ENCODE assay signal across 9 cellular contexts in the genomic region with DNA sequence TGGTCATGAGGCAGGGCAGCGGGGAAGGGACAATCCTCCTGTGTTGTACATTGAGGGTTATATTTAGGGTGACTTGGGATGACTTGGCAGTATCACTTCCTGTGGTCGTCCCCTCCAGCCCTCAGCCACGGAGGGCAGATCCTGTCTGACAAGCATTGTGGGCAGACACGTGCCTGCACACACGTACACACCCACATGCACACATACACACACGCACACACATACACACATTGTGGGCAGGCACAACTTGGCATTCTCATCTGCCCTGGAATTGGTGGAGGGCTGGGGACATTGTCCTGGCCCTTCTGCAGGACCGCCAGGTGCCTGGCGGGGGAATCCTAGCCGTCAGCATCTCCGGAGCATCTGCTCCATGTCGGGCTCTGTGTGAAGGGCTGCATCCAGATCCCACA. TPM values are rescaled to one million over a fixed set of nuclear protein-coding genes. Genes with fewer than 3 reads are reported as not detected.
DNase-seq lines count a peak whose midpoint lies in the region; ATAC-seq and TF ChIP-seq lines count a peak whose summit lies in the region.
"Had no signal": no experiment of that assay in that cellular context is flagged by ENCODE, and none has a peak within 500 bp of the region (broad histone marks: within the 10 kb centered on the region; RNA-seq: fewer than 3 reads in every experiment).

No MANE protein-coding gene starts in this region.

- peaks cover 0 to 50% (median 18%) of the 10 kb centered on the region in 4 donors for H3K4me1 ChIP-seq in right lobe of liver
- H3K4me1 ChIP-seq in tibial nerve = peaks cover 0 to 32% (median 21%) of the 10 kb centered on the region in 4 donors

- no peaks in the 10 kb centered on the region for H3K9me3 ChIP-seq in right lobe of liver
- H3K9me3 ChIP-seq in tibial nerve = no peaks in the 10 kb centered on the region
- H3K9me3 ChIP-seq: SJSA1 had no signal

- H3K36me3 Mint-ChIP-seq in activated CD8-positive, alpha-beta T cell treated with anti-CD3 and anti-CD28 coated beads, Interleukin-2, amount 10 ng/mL, durations not matched to agents 7 days and 5 days (ENCODE audit: low read depth) = peaks cover 30% of the 10 kb centered on the region

- peak in 1 of 2 donors; percentile 66 for TF ChIP-seq EP300 in tibial nerve (IDR thresholded peaks at IDR 0.05)

- no peak for TF ChIP-seq POLR2A in right lobe of liver (IDR thresholded peaks at IDR 0.05)
- no peak for TF ChIP-seq POLR2A in tibial nerve (IDR thresholded peaks at IDR 0.05)

- no peaks in the 10 kb centered on the region for H3K9me3 Mint-ChIP-seq in activated CD8-positive, alpha-beta T cell treated with anti-CD3 and anti-CD28 coated beads, Interleukin-2, amount 10 ng/mL, durations not matched to agents 7 days and 5 days (ENCODE audit: insufficient read depth)

- WGBS in right lobe of liver (ENCODE audit: insufficient coverage, low coverage, low lambda C conversion rate, missing lambda C conversion rate) = no CpG with 5 or more reads among the region's 11 CpGs
- 63 to 88% methylated on average over 6 to 10 of the region's 11 CpGs for WGBS in tibial nerve, 2 donors

- H3K27me3 ChIP-seq in right lobe of liver = no peaks in the 10 kb centered on the region
- no peaks in the 10 kb centered on the region for H3K27me3 ChIP-seq in tibial nerve
- H3K27me3 ChIP-seq: SJSA1 had no signal

- H3K4me1 Mint-ChIP-seq in activated CD8-positive, alpha-beta T cell treated with anti-CD3 and anti-CD28 coated beads, Interleukin-2, amount 10 ng/mL, durations not matched to agents 7 days and 5 days (ENCODE audit: low read depth) = peaks cover 22% of the 10 kb centered on the region

- CTCF ChIA-PET in activated CD8-positive, alpha-beta T cell treated with anti-CD3 and anti-CD28 coated beads, Interleukin-2, amount 10 ng/mL, durations not matched to agents 7 days and 5 days (lab: Charles Lee) = interaction anchor here (1.6 kb wide), 1 partner anchor 9 kb away, joined by 6 read pairs; no protein-coding TSS in a partner anchor

- POLR2A ChIA-PET in activated CD8-positive, alpha-beta T cell treated with anti-CD3 and anti-CD28 coated beads, Interleukin-2, amount 10 ng/mL, durations not matched to agents 7 days and 5 days (lab: Charles Lee) = no interaction called here

- H3K4me3 Mint-ChIP-seq in activated CD8-positive, alpha-beta T cell treated with anti-CD3 and anti-CD28 coated beads, Interleukin-2, amount 10 ng/mL, durations not matched to agents 7 days and 5 days = no peak overlapping the region

- H3K27me3 Mint-ChIP-seq in activated CD8-positive, alpha-beta T cell treated with anti-CD3 and anti-CD28 coated beads, Interleukin-2, amount 10 ng/mL, durations not matched to agents 7 days and 5 days (ENCODE audit: low read depth) = no peaks in the 10 kb centered on the region

- intact Hi-C loops in right lobe of liver (cut with DNase I) = loop anchor here in 1 of 2 donors (10.0 kb wide), 1 partner anchor 86 kb away; no protein-coding TSS in a partner anchor

- no peak for ATAC-seq in activated CD8-positive, alpha-beta T cell treated with anti-CD3 and anti-CD28 coated beads, Interleukin-2, amount 10 ng/mL, durations not matched to agents 7 days and 5 days
- peak; percentile 3 to 29 (median 26) for ATAC-seq in right lobe of liver
- no peak for ATAC-seq in GM19452 (IDR thresholded peaks at IDR 0.05; ENCODE audit: unreplicated experiment)
- ATAC-seq in HG03354 (IDR thresholded peaks at IDR 0.05; ENCODE audit: poor library complexity, severe bottlenecking, unreplicated experiment) = no peak

- peak overlapping the region; percentile 87 for H3K27ac Mint-ChIP-seq in activated CD8-positive, alpha-beta T cell treated with anti-CD3 and anti-CD28 coated beads, Interleukin-2, amount 10 ng/mL, durations not matched to agents 7 days and 5 days

- H3K27ac ChIP-seq in right lobe of liver = peak overlapping the region; percentile 54 to 74 (median 68)
- peak overlapping the region in 3 of 4 donors; percentile 26 to 62 (median 28) for H3K27ac ChIP-seq in tibial nerve
- H3K27ac ChIP-seq: SJSA1 had no signal

- no peaks in the 10 kb centered on the region for H3K36me3 ChIP-seq in right lobe of liver
- H3K36me3 ChIP-seq in tibial nerve = peaks cover 0 to 5% (median 0%) of the 10 kb centered on the region in 3 donors

- H3K4me3 ChIP-seq in right lobe of liver (no peak overlapping the region), tibial nerve (no peak overlapping the region)
- H3K4me3 ChIP-seq: SJSA1 had no signal

- TF ChIP-seq CTCF in right lobe of liver (IDR thresholded peaks at IDR 0.05) = no peak
- TF ChIP-seq CTCF in tibial nerve (IDR thresholded peaks at IDR 0.05) = no peak

- DNase-seq in activated T-cell treated with anti-CD3 and anti-CD28 coated beads for 48 hours (ENCODE audit: low read depth) = peak; percentile 58
- no peak for DNase-seq in activated T-cell treated with anti-CD3 and anti-CD28 coated beads for 4 hours
- peak; percentile 58 for DNase-seq in activated CD8-positive, alpha-beta T cell treated with anti-CD3 and anti-CD28 coated beads, Interleukin-2, amount 10 ng/mL, durations not matched to agents 7 days and 5 days
- peak in 2 of 3 donors; percentile 66 to 74 for DNase-seq in right lobe of liver
- peak; percentile 28 to 41 for DNase-seq in tibial nerve (ENCODE audit: low spot score in 2 of 2)
- no peak for DNase-seq in globus pallidus (ENCODE audit: low spot score)

RNA-seq across cellular contexts. Expression of gene ODC1, which starts 47.6 kb away (rescaled TPM):
- 10 to 100 TPM; 54.4 to 54.6 TPM for total RNA-seq in activated CD8-positive, alpha-beta T cell treated with anti-CD3 and anti-CD28 coated beads, Interleukin-2, amount 10 ng/mL, durations not matched to agents 7 days and 5 days
- total RNA-seq in right lobe of liver (100 to 1,000 TPM in 2 of 6 experiments, 10 to 100 TPM in 4; 14.4 to 197 (median 28.6) TPM), tibial nerve (100 to 1,000 TPM in 2 of 4 donors, 10 to 100 TPM in 2; 70.1 to 158 (median 94.8) TPM)

Comparison
In these comparisons a context has a peak if more than half of its experiments do, and no peak if none do; other contexts are left out.
1. DNase-seq: peak in activated T-cell treated with anti-CD3 and anti-CD28 coated beads for 48 hours (single experiment), activated CD8-positive, alpha-beta T cell treated with anti-CD3 and anti-CD28 coated beads, Interleukin-2, amount 10 ng/mL, durations not matched to agents 7 days and 5 days (single experiment), right lobe of liver (2 of 3) and tibial nerve (2 of 2); none in activated T-cell treated with anti-CD3 and anti-CD28 coated beads for 4 hours (single experiment) and globus pallidus (single experiment).
2. ATAC-seq: peak in right lobe of liver (4 of 4); none in activated CD8-positive, alpha-beta T cell treated with anti-CD3 and anti-CD28 coated beads, Interleukin-2, amount 10 ng/mL, durations not matched to agents 7 days and 5 days (single experiment), GM19452 (single experiment) and HG03354 (single experiment).